ENCODE assay signal across 8 cellular contexts in the genomic region with DNA sequence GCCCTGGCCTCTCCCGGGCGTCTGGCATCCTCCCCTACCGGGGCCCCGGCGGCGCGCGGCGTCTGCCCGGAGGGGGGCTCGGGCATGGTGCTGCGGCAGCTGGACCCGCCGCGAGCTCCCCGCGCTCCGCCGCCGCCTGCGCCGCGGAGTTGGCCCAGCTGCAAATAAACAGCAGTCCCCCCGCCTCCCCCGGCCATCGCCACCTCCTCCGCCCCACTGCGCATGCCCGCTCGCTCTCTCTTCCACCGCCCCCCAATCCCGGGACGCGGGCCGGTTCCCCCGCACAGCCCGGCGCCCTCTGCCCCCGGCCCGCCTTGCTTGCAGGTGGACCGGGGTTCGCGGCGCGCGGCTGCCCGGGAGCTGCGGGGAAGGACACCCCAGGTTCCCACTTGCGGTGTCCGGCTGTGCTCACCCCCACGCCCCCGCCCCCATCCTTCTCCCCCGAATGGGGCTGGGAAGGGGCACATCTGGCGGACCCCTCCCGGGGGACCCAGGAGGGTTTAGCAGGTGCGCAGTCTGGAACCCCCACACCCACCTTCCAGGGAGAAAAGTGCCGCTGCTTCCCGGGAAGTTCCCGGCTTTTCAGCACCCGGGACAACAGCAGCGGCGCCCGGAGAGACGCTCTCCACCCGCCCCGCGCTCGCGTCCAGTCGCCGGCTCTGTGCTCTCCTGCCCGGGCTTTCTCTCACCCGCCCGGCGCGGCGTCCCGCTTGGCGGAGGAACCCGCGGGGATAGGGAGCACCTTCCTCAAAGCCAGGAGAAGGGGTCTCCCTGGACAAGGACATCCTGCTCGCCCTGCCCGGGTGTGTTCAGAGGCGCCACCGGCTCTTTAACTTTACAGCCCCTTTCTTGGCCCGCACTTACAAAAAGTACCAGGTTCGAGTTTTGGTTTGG. TPM values are rescaled to one million over a fixed set of nuclear protein-coding genes. Genes with fewer than 3 reads are reported as not detected.
DNase-seq lines count a peak whose midpoint lies in the region; ATAC-seq and TF ChIP-seq lines count a peak whose summit lies in the region.

Gene TMTC1 (minus strand): TSS at position 170 of the 894 bp plus-strand sequence. CDS start 191 bp downstream, outside the sequence.

- H3K4me3 ChIP-seq in HFF-Myc (replicated peaks; ENCODE audit: low read depth, low read length) = peak within 1 kb of the TSS; percentile 38
- peak within 1 kb of the TSS; percentile 68 for H3K4me3 ChIP-seq in mesodermal cell (ENCODE audit: extremely low read depth, insufficient read depth, low read length, poor library complexity, severe bottlenecking)
- peak within 1 kb of the TSS; percentile 84 to 94 for H3K4me3 ChIP-seq in tibial artery

- H3K27me3 ChIP-seq in tibial artery = no peaks in the 10 kb centered on the region

- TF ChIP-seq CTCF in HFF-Myc (IDR thresholded peaks at IDR 0.05; ENCODE audit: low read depth, low read length, missing control alignments) (no peak), tibial artery (IDR thresholded peaks at IDR 0.05) (no peak)

- H3K27ac ChIP-seq in mesodermal cell (ENCODE audit: low read depth, low read length, severe bottlenecking) (no peak within 1 kb of the TSS), tibial artery (peak within 1 kb of the TSS; percentile 85 to 88)

- 1% methylated on average over 59 to 61 of the region's 87 CpGs for WGBS in mesodermal cell (ENCODE audit: insufficient coverage in 2 of 2), 2 experiments

- H3K9me3 ChIP-seq in mesodermal cell (ENCODE audit: control insufficient read depth, low read length) = no peaks in the 10 kb centered on the region
- no peaks in the 10 kb centered on the region for H3K9me3 ChIP-seq in tibial artery

- intact Hi-C loops in tibial artery (cut with DNase I; ENCODE audit: low total_unique reads) = loop anchor here (5.0 kb wide), 1 partner anchor 72 kb away; no protein-coding TSS in a partner anchor

- H3K36me3 ChIP-seq in mesodermal cell (ENCODE audit: control insufficient read depth, insufficient read depth, low read length) (no peaks in the 10 kb centered on the region), tibial artery (no peaks in the 10 kb centered on the region)

- DNase-seq in DMS114 treated with DMSO at 0.1 percent for 48 hours (lab: John Stamatoyannopoulos, UW; ENCODE audit: unreplicated experiment) (peak; percentile 23), HFF-Myc (ENCODE audit: extremely low read depth, low read depth) (no peak), SHP77 (lab: John Stamatoyannopoulos, UW) (peak; percentile 71 to 88), epidermal melanocyte (ENCODE audit: insufficient read length, low spot score) (peak; percentile 57), tibial artery (peak; percentile 67 to 84)
- no peak for DNase-seq in stimulated activated naive CD4-positive, alpha-beta T cell treated with Interleukin-2 at 50 U/mL for 16 hours (lab: John Stamatoyannopoulos, UW)

- ATAC-seq in GM19455 (IDR thresholded peaks at IDR 0.05; ENCODE audit: unreplicated experiment) = no peak

- peaks cover 7% of the 10 kb centered on the region for H3K4me1 ChIP-seq in mesodermal cell (ENCODE audit: control insufficient read depth, insufficient read depth, low read length, poor library complexity, severe bottlenecking)
- peaks cover 0 to 36% (median 5%) of the 10 kb centered on the region in 4 donors for H3K4me1 ChIP-seq in tibial artery

RNA-seq across cellular contexts. Expression of gene TMTC1, which starts in this region (rescaled TPM):
- 7.1 TPM for polyA plus RNA-seq in mesodermal cell (2013, experiment 1 of 2)
- 5.7 TPM for polyA plus RNA-seq in mesodermal cell (2013, experiment 2 of 2)

Comparison
In these comparisons a context has a peak if more than half of its experiments do, and no peak if none do; other contexts are left out.
1. DNase-seq: peak in DMS114 treated with DMSO at 0.1 percent for 48 hours (single experiment), SHP77 (2 of 2), epidermal melanocyte (single experiment) and tibial artery (2 of 2); none in HFF-Myc (single experiment) and stimulated activated naive CD4-positive, alpha-beta T cell treated with Interleukin-2 at 50 U/mL for 16 hours (single experiment).
2. H3K4me3 ChIP-seq: peak in every context shown above with its lines; median percentile 89 in tibial artery; 68 in mesodermal cell; 38 in HFF-Myc.